ENCODE assay signal across 11 cellular contexts in the genomic region with DNA sequence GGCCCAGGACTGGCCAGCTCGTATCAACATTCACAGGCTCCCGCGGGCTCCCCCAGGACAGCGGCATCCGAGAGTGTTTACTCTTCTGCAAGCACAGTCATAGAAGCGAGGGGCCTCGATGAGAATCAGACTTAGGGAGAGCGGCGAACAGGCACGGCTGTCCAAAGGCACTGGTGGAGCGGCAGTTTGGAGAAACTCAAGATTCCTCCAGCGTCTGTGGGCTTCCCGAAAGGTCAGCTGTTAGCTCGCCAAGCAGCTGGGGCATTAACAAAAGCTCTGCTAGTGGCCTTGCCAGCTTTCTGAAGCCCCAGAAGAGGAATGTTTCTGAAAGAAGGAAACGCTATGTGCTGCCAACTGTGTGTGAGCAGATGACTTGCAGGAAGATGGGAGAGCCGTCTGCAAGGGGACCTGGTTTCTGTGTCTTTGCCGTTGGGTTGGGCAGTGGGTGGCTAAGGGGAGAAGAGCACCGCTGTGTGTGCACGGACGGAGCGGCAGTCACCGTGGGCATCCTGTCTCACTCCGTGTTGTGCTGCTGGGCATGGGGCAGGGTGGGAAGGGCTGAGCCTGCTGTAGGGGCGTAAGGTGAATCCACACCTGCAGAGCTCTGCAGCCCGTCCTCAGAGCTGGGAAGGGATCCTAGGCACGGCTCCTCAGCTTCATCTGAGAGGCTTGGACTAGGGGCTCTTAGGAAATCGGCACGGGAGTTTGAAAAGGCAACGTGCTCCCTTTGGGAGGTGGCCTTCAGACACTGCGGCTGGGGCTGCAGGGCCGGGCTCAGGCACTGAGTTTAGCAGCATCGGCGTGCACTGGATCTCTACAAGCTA. TPM values are rescaled to one million over a fixed set of nuclear protein-coding genes. Genes with fewer than 3 reads are reported as not detected.
DNase-seq lines count a peak whose midpoint lies in the region; ATAC-seq and TF ChIP-seq lines count a peak whose summit lies in the region.
"Had no signal": no experiment of that assay in that cellular context is flagged by ENCODE, and none has a peak within 500 bp of the region (broad histone marks: within the 10 kb centered on the region; RNA-seq: fewer than 3 reads in every experiment).

No MANE protein-coding gene starts in this region.

- no peak overlapping the region for H3K4me3 Mint-ChIP-seq in activated CD4-positive, alpha-beta memory T cell treated with anti-CD3 and anti-CD28 coated beads, Interleukin-2, amount 10 ng/mL, durations not matched to agents 7 days and 5 days
- H3K4me3 Mint-ChIP-seq in type B pancreatic cell = no peak overlapping the region
- H3K4me3 Mint-ChIP-seq: activated CD4-positive, alpha-beta T cell treated with anti-CD3 and anti-CD28 coated beads for 36 hours had no signal

- POLR2A ChIA-PET in activated CD4-positive, alpha-beta memory T cell treated with anti-CD3 and anti-CD28 coated beads, Interleukin-2, amount 10 ng/mL, durations not matched to agents 7 days and 5 days (lab: Charles Lee) = no interaction called here

- no peak for TF ChIP-seq CTCF in type B pancreatic cell (conservative IDR thresholded peaks at IDR 0.05)

- ATAC-seq in GM21528 (IDR thresholded peaks at IDR 0.05; ENCODE audit: low FRiP score, unreplicated experiment) (no peak), GM21526 (IDR thresholded peaks at IDR 0.05; ENCODE audit: low FRiP score, unreplicated experiment) (no peak)
- ATAC-seq: activated CD4-positive, alpha-beta T cell treated with anti-CD3 and anti-CD28 coated beads for 36 hours; foreskin keratinocyte had no signal

- H3K27me3 Mint-ChIP-seq in activated CD4-positive, alpha-beta memory T cell treated with anti-CD3 and anti-CD28 coated beads, Interleukin-2, amount 10 ng/mL, durations not matched to agents 7 days and 5 days = no peaks in the 10 kb centered on the region
- H3K27me3 Mint-ChIP-seq in type B pancreatic cell = no peaks in the 10 kb centered on the region
- H3K27me3 Mint-ChIP-seq: activated CD4-positive, alpha-beta T cell treated with anti-CD3 and anti-CD28 coated beads for 36 hours had no signal

- H3K4me1 Mint-ChIP-seq in activated CD4-positive, alpha-beta memory T cell treated with anti-CD3 and anti-CD28 coated beads, Interleukin-2, amount 10 ng/mL, durations not matched to agents 7 days and 5 days = peaks cover 18% of the 10 kb centered on the region
- H3K4me1 Mint-ChIP-seq in type B pancreatic cell (ENCODE audit: unreplicated experiment) = peaks cover 28% of the 10 kb centered on the region

- peaks cover 6% of the 10 kb centered on the region for H3K36me3 Mint-ChIP-seq in activated CD4-positive, alpha-beta memory T cell treated with anti-CD3 and anti-CD28 coated beads, Interleukin-2, amount 10 ng/mL, durations not matched to agents 7 days and 5 days (ENCODE audit: low read depth)
- peaks cover 43% of the 10 kb centered on the region for H3K36me3 Mint-ChIP-seq in type B pancreatic cell

- no peaks in the 10 kb centered on the region for H3K9me3 Mint-ChIP-seq in activated CD4-positive, alpha-beta memory T cell treated with anti-CD3 and anti-CD28 coated beads, Interleukin-2, amount 10 ng/mL, durations not matched to agents 7 days and 5 days
- peaks cover 6% of the 10 kb centered on the region for H3K9me3 Mint-ChIP-seq in type B pancreatic cell

- intact Hi-C loops in head of caudate nucleus (cut with DNase I) = loop anchor here (10.0 kb wide), 1 partner anchor 115 kb away; a partner anchor contains a TSS

- peak; percentile 14 for DNase-seq in activated CD4-positive, alpha-beta memory T cell treated with anti-CD3 and anti-CD28 coated beads, Interleukin-2, amount 10 ng/mL, durations not matched to agents 7 days and 5 days
- DNase-seq in head of caudate nucleus (peak in 40 of 42 donors; percentile 45 to 85 (median 67)), nucleus accumbens (lab: John Stamatoyannopoulos, UW) (peak in 47 of 56 donors; percentile 24 to 81 (median 57)), type B pancreatic cell (ENCODE audit: extremely low spot score, unreplicated experiment) (peak; percentile 44), hepatic stellate cell (ENCODE audit: low spot score) (no peak)
- DNase-seq: activated CD4-positive, alpha-beta T cell treated with anti-CD3 and anti-CD28 coated beads for 36 hours; foreskin keratinocyte; NCI-H187 treated with DMSO at 0.1 percent for 48 hours had no signal

- CTCF ChIA-PET in activated CD4-positive, alpha-beta memory T cell treated with anti-CD3 and anti-CD28 coated beads, Interleukin-2, amount 10 ng/mL, durations not matched to agents 7 days and 5 days (lab: Charles Lee) = interaction anchor here (1.5 kb wide), 1 partner anchor 20 kb away, joined by 4 read pairs; no protein-coding TSS in a partner anchor

- H3K27ac Mint-ChIP-seq in activated CD4-positive, alpha-beta memory T cell treated with anti-CD3 and anti-CD28 coated beads, Interleukin-2, amount 10 ng/mL, durations not matched to agents 7 days and 5 days = no peak overlapping the region
- H3K27ac Mint-ChIP-seq in type B pancreatic cell = peak overlapping the region; percentile 79
- H3K27ac Mint-ChIP-seq: activated CD4-positive, alpha-beta T cell treated with anti-CD3 and anti-CD28 coated beads for 36 hours had no signal

RNA-seq across cellular contexts. Expression of a gene that starts 42.1 kb away (rescaled TPM):
- under 1 TPM; 0.78 to 0.88 TPM for total RNA-seq in activated CD4-positive, alpha-beta memory T cell treated with anti-CD3 and anti-CD28 coated beads, Interleukin-2, amount 10 ng/mL, durations not matched to agents 7 days and 5 days
- 1.2 and 5.6 TPM in 2 replicates for total RNA-seq in type B pancreatic cell (ENCODE audit: low replicate concordance)
- total RNA-seq: ascending aorta, foreskin keratinocyte had no signal
